In the genomic region with DNA sequence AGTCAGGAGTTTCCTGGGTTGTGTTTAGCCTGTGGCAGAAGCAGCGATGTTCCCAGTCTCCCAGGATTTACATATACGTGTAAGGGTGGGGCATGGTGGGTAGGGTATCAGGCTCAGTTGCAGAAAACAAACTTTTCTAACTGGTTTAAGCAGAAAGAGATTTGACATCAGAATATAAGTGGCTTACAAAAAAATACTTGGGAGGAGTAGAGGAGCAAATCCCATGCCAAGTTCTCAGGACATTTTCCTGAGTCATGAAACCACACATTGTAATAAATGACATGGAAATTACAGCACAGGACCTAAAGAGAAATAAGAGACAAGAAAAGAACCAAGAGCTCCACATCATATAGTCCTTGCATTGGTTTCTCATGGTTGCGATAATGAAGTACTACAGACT, we compare ENCODE assay signal across 22 cellular contexts. TPM values are rescaled to one million over a fixed set of nuclear protein-coding genes. Genes with fewer than 3 reads are reported as not detected.
DNase-seq lines count a peak whose midpoint lies in the region; TF ChIP-seq lines count a peak whose summit lies in the region.
"Had no signal": no experiment of that assay in that cellular context is flagged by ENCODE, and none has a peak within 500 bp of the region (broad histone marks: within the 10 kb centered on the region; RNA-seq: fewer than 3 reads in every experiment).

No MANE protein-coding gene starts in this region.

- peaks cover 14% of the 10 kb centered on the region for H3K4me1 Mint-ChIP-seq in MCF 10A (ENCODE audit: insufficient read depth, unreplicated experiment)
- H3K4me1 Mint-ChIP-seq: activated naive CD4-positive, alpha-beta T cell treated with anti-CD3 and anti-CD28 coated beads, Interleukin-2, amount 10 ng/mL, durations not matched to agents 7 days and 5 days had no signal

- H3K9ac ChIP-seq in fibroblast of lung (ENCODE audit: insufficient read depth, low read length) = no peak overlapping the region

- H3K36me3 ChIP-seq in breast epithelium (no peaks in the 10 kb centered on the region), fibroblast of lung (ENCODE audit: control insufficient read depth, insufficient read depth, low read length) (no peaks in the 10 kb centered on the region)
- H3K36me3 ChIP-seq: ascending aorta, MG63, transverse colon had no signal

- H3K79me2 ChIP-seq in fibroblast of lung (ENCODE audit: control insufficient read depth, insufficient read depth, low read length) = no peaks in the 10 kb centered on the region
- H3K79me2 ChIP-seq: hepatocyte had no signal

- H3K9me3 ChIP-seq in breast epithelium (no peaks in the 10 kb centered on the region), fibroblast of lung (ENCODE audit: control insufficient read depth, insufficient read depth, low read depth, low read length) (no peaks in the 10 kb centered on the region)
- H3K9me3 ChIP-seq: ascending aorta, MG63, transverse colon had no signal

- TF ChIP-seq CTCF in MCF 10A (IDR thresholded peaks at IDR 0.05; ENCODE audit: unreplicated experiment) = no peak
- no peak for TF ChIP-seq CTCF in breast epithelium (IDR thresholded peaks at IDR 0.05)
- TF ChIP-seq CTCF in RWPE1 (conservative IDR thresholded peaks at IDR 0.05; ENCODE audit: low read depth) = no peak
- no peak for TF ChIP-seq CTCF in fibroblast of lung (conservative IDR thresholded peaks at IDR 0.05 in 1 of 2, IDR thresholded peaks at IDR 0.05 in 1 of 2; ENCODE audit: low read depth in 1 of 2, low read length in 2 of 2)

- H2AFZ ChIP-seq in fibroblast of lung (ENCODE audit: low read length) = no peak overlapping the region
- H2AFZ ChIP-seq: hepatocyte had no signal

- H3K4me3 ChIP-seq in breast epithelium (no peak overlapping the region), fibroblast of lung (replicated peaks in 1 of 4; ENCODE audit: control extremely low read depth in 1 of 4, insufficient read depth in 1 of 4, low read depth in 3 of 4, low read length in 4 of 4) (no peak overlapping the region)
- H3K4me3 ChIP-seq: ascending aorta, hepatocyte, MG63, transverse colon had no signal

- no peaks in the 10 kb centered on the region for H3K27me3 Mint-ChIP-seq in MCF 10A (ENCODE audit: insufficient read depth, unreplicated experiment)

- H3K27ac ChIP-seq in breast epithelium = no peak overlapping the region
- 0 out of 2 replicates have a peak overlapping the region, but pooled peaks have one; percentile 40 for H3K27ac ChIP-seq in RWPE1
- no peak overlapping the region for H3K27ac ChIP-seq in fibroblast of lung (ENCODE audit: insufficient read depth, low read length)
- H3K27ac ChIP-seq: ascending aorta, hepatocyte, transverse colon had no signal

- CTCF ChIA-PET in MCF 10A (lab: Yijun Ruan, JAX) = no interaction called here
- CTCF ChIA-PET in RWPE1 (lab: Yijun Ruan, JAX) = no interaction called here

- POLR2A ChIA-PET in MCF 10A (lab: Yijun Ruan, JAX) = no interaction called here
- POLR2A ChIA-PET in RWPE1 (lab: Yijun Ruan, JAX; ENCODE audit: low non-redundant PET) = no interaction called here

- H3K27me3 ChIP-seq in breast epithelium (no peaks in the 10 kb centered on the region), fibroblast of lung (ENCODE audit: control insufficient read depth, insufficient read depth, low read length) (peaks cover 5% of the 10 kb centered on the region)
- H3K27me3 ChIP-seq: ascending aorta, hepatocyte, MG63, transverse colon had no signal

- TF ChIP-seq POLR2A in breast epithelium (IDR thresholded peaks at IDR 0.05) = no peak

- intact Hi-C loops in MCF 10A (cut with micrococcal nuclease) (no loop called here), breast epithelium (cut with DNase I; ENCODE audit: low total_unique reads) (no loop called here)

- no peak overlapping the region for H3K4me3 Mint-ChIP-seq in MCF 10A (ENCODE audit: unreplicated experiment)
- H3K4me3 Mint-ChIP-seq: activated naive CD4-positive, alpha-beta T cell treated with anti-CD3 and anti-CD28 coated beads, Interleukin-2, amount 10 ng/mL, durations not matched to agents 7 days and 5 days; dendritic cell treated with granulocyte-macrophage colony-stimulating factor and Interleukin-4, amounts not matched to agents 40 ng/mL and 50 ng/mL, for 4 days; stimulated activated memory B cell treated with anti-CD40 and anti-IgM and Interleukin-4, amounts not matched to agents 10 μg/mL and 1 μg/mL and 100 μg/mL, for 72 hours had no signal

- no peaks in the 10 kb centered on the region for H3K36me3 Mint-ChIP-seq in MCF 10A (ENCODE audit: insufficient read depth, unreplicated experiment)
- H3K36me3 Mint-ChIP-seq: activated naive CD4-positive, alpha-beta T cell treated with anti-CD3 and anti-CD28 coated beads, Interleukin-2, amount 10 ng/mL, durations not matched to agents 7 days and 5 days; stimulated activated memory B cell treated with anti-CD40 and anti-IgM and Interleukin-4, amounts not matched to agents 10 μg/mL and 1 μg/mL and 100 μg/mL, for 72 hours had no signal

- H3K9me3 Mint-ChIP-seq in MCF 10A (ENCODE audit: unreplicated experiment) = no peaks in the 10 kb centered on the region
- H3K9me3 Mint-ChIP-seq: activated naive CD4-positive, alpha-beta T cell treated with anti-CD3 and anti-CD28 coated beads, Interleukin-2, amount 10 ng/mL, durations not matched to agents 7 days and 5 days; dendritic cell treated with granulocyte-macrophage colony-stimulating factor and Interleukin-4, amounts not matched to agents 40 ng/mL and 50 ng/mL, for 4 days; stimulated activated memory B cell treated with anti-CD40 and anti-IgM and Interleukin-4, amounts not matched to agents 10 μg/mL and 1 μg/mL and 100 μg/mL, for 72 hours had no signal

- DNase-seq in MCF 10A (ENCODE audit: unreplicated experiment) (peak; percentile 32), breast epithelium (ENCODE audit: low spot score in 2 of 2) (no peak), RWPE1 (ENCODE audit: low spot score) (no peak), fibroblast of lung (ENCODE audit: low read depth in 2 of 2) (peak; percentile 22 to 87), stromal cell of bone marrow (ENCODE audit: low read depth) (peak; percentile 59), SIG-M5 treated with dmso at 0.1 percent for 504 hours (lab: John Stamatoyannopoulos, UW; ENCODE audit: unreplicated experiment) (no peak)
- DNase-seq in stimulated activated CD4-positive, alpha-beta T cell treated with anti-CD3 and anti-CD28 coated beads, Interleukin-4, amount 100 ng/mL, for 1 hour = no peak
- DNase-seq in effector CD4-positive, alpha-beta T cell = no peak
- DNase-seq: 8988T; activated CD4-positive, alpha-beta T cell treated with anti-CD3 and anti-CD28 coated beads, Interleukin-2, amount 50 U/mL, for 1 hour; activated naive CD4-positive, alpha-beta T cell treated with anti-CD3 and anti-CD28 coated beads, Interleukin-2, amount 10 ng/mL, durations not matched to agents 7 days and 5 days; H7; kidney; MG63; NCI-H1436 treated with DMSO at 0.1 percent for 48 hours; NCI-H2171 treated with DMSO at 0.1 percent for 48 hours; NCI-H82; transverse colon had no signal

- H3K4me1 ChIP-seq in breast epithelium (no peaks in the 10 kb centered on the region), fibroblast of lung (ENCODE audit: control insufficient read depth, extremely low read depth, insufficient read depth, low read length) (no peaks in the 10 kb centered on the region)
- H3K4me1 ChIP-seq: ascending aorta, transverse colon had no signal

- H3K27ac Mint-ChIP-seq in MCF 10A (ENCODE audit: low read depth, unreplicated experiment) = no peak overlapping the region
- H3K27ac Mint-ChIP-seq: activated naive CD4-positive, alpha-beta T cell treated with anti-CD3 and anti-CD28 coated beads, Interleukin-2, amount 10 ng/mL, durations not matched to agents 7 days and 5 days; dendritic cell treated with granulocyte-macrophage colony-stimulating factor and Interleukin-4, amounts not matched to agents 40 ng/mL and 50 ng/mL, for 4 days; stimulated activated memory B cell treated with anti-CD40 and anti-IgM and Interleukin-4, amounts not matched to agents 10 μg/mL and 1 μg/mL and 100 μg/mL, for 72 hours had no signal

- H4K20me1 ChIP-seq in fibroblast of lung (ENCODE audit: control insufficient read depth, extremely low read depth, insufficient read depth, low read length) = no peaks in the 10 kb centered on the region

- no peak overlapping the region for H3K4me2 ChIP-seq in fibroblast of lung (ENCODE audit: extremely low read depth, insufficient read depth, low read length)
- H3K4me2 ChIP-seq: hepatocyte had no signal

- no TSS peak for BruUV-seq in MCF 10A (replicated peaks; lab: Mats Ljungman, UMichigan)

RNA-seq across cellular contexts. Expression of a gene that starts 26.2 kb away (rescaled TPM):
- 0.23 and 8.9 TPM in 2 replicates for total RNA-seq in MCF 10A (2022)
- 100 to 1,000 TPM in 1 of 3 donors, 10 to 100 TPM in 2; 27.5 to 107 (median 34.4) TPM for total RNA-seq in breast epithelium
- 22.9 and 26.9 TPM in 2 replicates for total RNA-seq in fibroblast of lung
- 58.3 and 63.6 TPM in 2 replicates for polyA plus RNA-seq in fibroblast of lung
- 64.5 and 105 TPM in 2 replicates for polyA plus RNA-seq in fibroblast of lung (2012)
- 269 and 278 TPM in 2 replicates for polyA minus RNA-seq in fibroblast of lung (ENCODE audit: low replicate concordance)

Comparison
In these comparisons a context has a peak if more than half of its experiments do, and no peak if none do; other contexts are left out.
1. DNase-seq: peak in MCF 10A (single experiment), fibroblast of lung (2 of 2) and stromal cell of bone marrow (single experiment); none in breast epithelium (0 of 2), RWPE1 (single experiment), SIG-M5 treated with dmso at 0.1 percent for 504 hours (single experiment), stimulated activated CD4-positive, alpha-beta T cell treated with anti-CD3 and anti-CD28 coated beads, Interleukin-4, amount 100 ng/mL, for 1 hour (single experiment) and effector CD4-positive, alpha-beta T cell (single experiment).